ENCODE assay signal across 8 cellular contexts in the genomic region with DNA sequence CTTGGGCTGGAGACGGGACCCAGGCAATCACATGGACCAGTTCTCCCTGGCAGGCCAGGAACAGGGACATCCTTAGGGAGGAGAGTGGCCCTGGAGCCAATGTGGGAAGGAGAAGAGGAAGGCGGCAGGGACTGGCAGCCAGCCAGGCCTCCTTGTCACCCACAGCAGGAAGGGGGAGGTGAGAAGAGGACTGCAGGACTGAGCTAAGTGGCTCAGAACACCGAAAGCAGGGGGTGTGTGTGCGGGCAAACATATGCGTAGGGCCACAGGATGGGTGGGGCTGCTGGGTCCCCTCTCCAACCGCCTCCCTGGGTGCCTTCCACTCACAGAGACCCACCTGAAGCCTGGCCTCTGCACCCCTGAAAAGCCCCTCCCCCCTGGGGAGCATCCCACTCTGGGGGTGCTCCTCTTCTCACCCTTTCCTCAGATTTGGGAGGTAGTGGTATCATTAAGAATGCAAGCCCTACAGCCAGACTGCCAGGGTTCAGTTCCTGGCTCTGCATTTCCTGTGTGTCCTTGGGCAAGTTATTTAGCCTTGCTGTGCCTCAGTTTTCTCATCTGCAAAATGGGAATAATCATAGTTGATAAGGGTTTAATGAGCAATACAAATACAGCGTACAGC.
DNase-seq lines count a peak whose midpoint lies in the region; ATAC-seq and TF ChIP-seq lines count a peak whose summit lies in the region.

No MANE protein-coding gene starts in this region.

- no peak overlapping the region for H3K4me3 ChIP-seq in tibial artery

- CTCF ChIA-PET in GM10248 (lab: Yijun Ruan, JAX): interaction anchor here (1.1 to 21.1 kb wide), 5 partner anchors 24 to 55 kb away, joined by 3 to 180 read pairs (median 6); no protein-coding TSS in a partner anchor

- peaks cover 0 to 15% (median 0%) of the 10 kb centered on the region in 3 donors for H3K36me3 ChIP-seq in tibial artery

- peak overlapping the region; percentile 84 to 88 for H3K27ac ChIP-seq in tibial artery

- POLR2A ChIA-PET in GM10248 (lab: Yijun Ruan, JAX): no interaction called here

- intact Hi-C loops in tibial artery (cut with DNase I; ENCODE audit: low total_unique reads): no loop called here

- peaks cover 7 to 81% (median 56%) of the 10 kb centered on the region in 4 donors for H3K4me1 ChIP-seq in tibial artery

- DNase-seq in GM10248 (ENCODE audit: extremely low spot score) (peak; percentile 72), NCI-H1092 treated with DMSO at 0.1 percent for 48 hours (lab: John Stamatoyannopoulos, UW) (peak; percentile 54), kidney tubule cell (ENCODE audit: low spot score) (peak; percentile 76), tibial artery (peak; percentile 84 to 96), ecto neural progenitor cell (ENCODE audit: low spot score) (no peak), OCI-M2 (lab: John Stamatoyannopoulos, UW; ENCODE audit: unreplicated experiment) (no peak)
- DNase-seq in activated CD8-positive, alpha-beta memory T cell treated with anti-CD3 and anti-CD28 coated beads for 4 hours (ENCODE audit: low read depth in 2 of 2): peak; percentile 15 to 17

- H3K9me3 ChIP-seq in tibial artery: no peaks in the 10 kb centered on the region

- no peak for ATAC-seq in HG03521 (IDR thresholded peaks at IDR 0.05; ENCODE audit: unreplicated experiment)

- TF ChIP-seq CTCF in GM10248 (IDR thresholded peaks at IDR 0.05; ENCODE audit: control extremely low read depth, extremely low read depth, low read depth, missing control alignments) (no peak), tibial artery (IDR thresholded peaks at IDR 0.05) (no peak)

- H3K27me3 ChIP-seq in tibial artery: no peaks in the 10 kb centered on the region

Comparison
In these comparisons a context has a peak if more than half of its experiments do, and no peak if none do; other contexts are left out.
1. DNase-seq: peak in GM10248 (single experiment), NCI-H1092 treated with DMSO at 0.1 percent for 48 hours (single experiment), activated CD8-positive, alpha-beta memory T cell treated with anti-CD3 and anti-CD28 coated beads for 4 hours (2 of 2), kidney tubule cell (single experiment) and tibial artery (2 of 2); none in ecto neural progenitor cell (single experiment) and OCI-M2 (single experiment).